In the genomic region with DNA sequence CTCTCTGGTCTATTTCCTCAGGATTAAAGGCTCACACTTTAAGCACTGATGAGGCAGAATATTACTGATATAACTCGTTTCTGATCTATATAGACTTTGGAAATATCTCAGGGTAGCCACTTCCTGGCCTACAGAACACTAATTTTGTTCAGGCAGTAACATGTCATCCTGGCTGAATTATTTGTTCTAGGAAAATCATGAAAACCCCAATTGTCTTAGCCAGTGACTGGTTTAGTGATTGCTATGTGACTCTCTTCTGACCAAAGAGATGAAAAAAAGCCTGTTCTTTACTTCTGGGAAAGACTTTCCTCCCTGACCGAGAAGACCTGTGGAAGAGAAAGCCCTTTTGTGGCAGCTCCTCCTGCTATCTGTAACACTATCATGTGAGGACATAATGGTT, we compare ENCODE assay signal across 20 cellular contexts.
DNase-seq lines count a peak whose midpoint lies in the region; ATAC-seq and TF ChIP-seq lines count a peak whose summit lies in the region.
"Had no signal": no experiment of that assay in that cellular context is flagged by ENCODE, and none has a peak within 500 bp of the region (broad histone marks: within the 10 kb centered on the region; RNA-seq: fewer than 3 reads in every experiment).

No MANE protein-coding gene starts in this region.

- no peaks in the 10 kb centered on the region for H4K20me1 ChIP-seq in GM23248 (ENCODE audit: insufficient read depth)
- H4K20me1 ChIP-seq: BLaER1 treated with 17β-estradiol and CSF1 and Interleukin-3, amounts not matched to agents 10 nM and 100 nM had no signal

- no peak overlapping the region for H2AFZ ChIP-seq in GM23248

- no peaks in the 10 kb centered on the region for H3K36me3 Mint-ChIP-seq in stimulated activated effector memory CD8-positive, alpha-beta T cell treated with anti-CD3 and anti-CD28 coated beads, Interleukin-12 subunit alpha, Interleukin-12 subunit beta, amount 100 ng/mL, for 72 hours
- H3K36me3 Mint-ChIP-seq: CD4-positive, alpha-beta memory T cell had no signal

- no peaks in the 10 kb centered on the region for H3K4me1 Mint-ChIP-seq in stimulated activated effector memory CD8-positive, alpha-beta T cell treated with anti-CD3 and anti-CD28 coated beads, Interleukin-12 subunit alpha, Interleukin-12 subunit beta, amount 100 ng/mL, for 72 hours
- H3K4me1 Mint-ChIP-seq: CD4-positive, alpha-beta memory T cell had no signal

- H3K9me3 ChIP-seq in GM23248 (ENCODE audit: low read depth) (no peaks in the 10 kb centered on the region), RWPE2 (ENCODE audit: severe bottlenecking) (no peaks in the 10 kb centered on the region)
- H3K9me3 ChIP-seq: HAP-1 had no signal

- H3K4me2 ChIP-seq in GM23248 (ENCODE audit: unreplicated experiment) = no peak overlapping the region
- H3K4me2 ChIP-seq: BLaER1 treated with 17β-estradiol and CSF1 and Interleukin-3, amounts not matched to agents 10 nM and 100 nM had no signal

- in situ Hi-C loops in GM23248 (cut with MboI) = loop anchor here (25.0 kb wide), 1 partner anchor 719 kb away; no protein-coding TSS in a partner anchor

- no peak overlapping the region for H3K27ac Mint-ChIP-seq in stimulated activated effector memory CD8-positive, alpha-beta T cell treated with anti-CD3 and anti-CD28 coated beads, Interleukin-12 subunit alpha, Interleukin-12 subunit beta, amount 100 ng/mL, for 72 hours
- H3K27ac Mint-ChIP-seq: CD4-positive, alpha-beta memory T cell had no signal

- no peaks in the 10 kb centered on the region for H3K79me2 ChIP-seq in GM23248 (ENCODE audit: insufficient read depth)

- H3K36me3 ChIP-seq in GM23248 (ENCODE audit: low read depth) (no peaks in the 10 kb centered on the region), RWPE2 (ENCODE audit: low read depth) (no peaks in the 10 kb centered on the region)
- H3K36me3 ChIP-seq: BLaER1 treated with 17β-estradiol and CSF1 and Interleukin-3, amounts not matched to agents 10 nM and 100 nM; HAP-1 had no signal

- 45 to 62% methylated on average over 2 of the region's 2 CpGs for WGBS in GM23248 (ENCODE audit: low coverage in 1 of 2, low lambda C conversion rate in 2 of 2, missing lambda C conversion rate in 2 of 2), 2 experiments

- H3K27ac ChIP-seq in GM23248 = no peak overlapping the region
- H3K27ac ChIP-seq in RWPE2 (ENCODE audit: poor library complexity, severe bottlenecking) = peak overlapping the region; percentile 70
- H3K27ac ChIP-seq: BLaER1 treated with 17β-estradiol and CSF1 and Interleukin-3, amounts not matched to agents 10 nM and 100 nM had no signal

- no peak for TF ChIP-seq CTCF in RWPE2 (IDR thresholded peaks at IDR 0.05; ENCODE audit: poor library complexity, severe bottlenecking)
- TF ChIP-seq CTCF in fibroblast of mammary gland (conservative IDR thresholded peaks at IDR 0.05; ENCODE audit: control insufficient read depth, insufficient read depth, low read depth, low read length) = no peak

- H3K27me3 ChIP-seq in GM23248 (replicated peaks; ENCODE audit: insufficient read depth) (no peaks in the 10 kb centered on the region), RWPE2 (ENCODE audit: insufficient read depth, poor library complexity, severe bottlenecking) (no peaks in the 10 kb centered on the region)
- H3K27me3 ChIP-seq: BLaER1 treated with 17β-estradiol and CSF1 and Interleukin-3, amounts not matched to agents 10 nM and 100 nM had no signal

- no peak overlapping the region for H3K4me3 Mint-ChIP-seq in stimulated activated effector memory CD8-positive, alpha-beta T cell treated with anti-CD3 and anti-CD28 coated beads, Interleukin-12 subunit alpha, Interleukin-12 subunit beta, amount 100 ng/mL, for 72 hours
- H3K4me3 Mint-ChIP-seq: CD4-positive, alpha-beta memory T cell had no signal

- no peak overlapping the region for H3K9ac ChIP-seq in GM23248
- H3K9ac ChIP-seq: BLaER1 treated with 17β-estradiol and CSF1 and Interleukin-3, amounts not matched to agents 10 nM and 100 nM had no signal

- H3K9me3 Mint-ChIP-seq in stimulated activated effector memory CD8-positive, alpha-beta T cell treated with anti-CD3 and anti-CD28 coated beads, Interleukin-12 subunit alpha, Interleukin-12 subunit beta, amount 100 ng/mL, for 72 hours = no peaks in the 10 kb centered on the region

- H3F3A ChIP-seq in GM23248 (ENCODE audit: insufficient read depth) = peaks cover 6% of the 10 kb centered on the region; the same call in 1 of the 2 replicates

- H3K4me1 ChIP-seq in GM23248 (ENCODE audit: insufficient read depth) = 0 out of 2 replicates have a peak, but pooled peaks cover 9% of the 10 kb centered on the region
- peaks cover 30% of the 10 kb centered on the region for H3K4me1 ChIP-seq in RWPE2 (ENCODE audit: insufficient read depth, poor library complexity, severe bottlenecking)
- H3K4me1 ChIP-seq: HAP-1 had no signal

- no peaks in the 10 kb centered on the region for H3K9me2 ChIP-seq in GM23248 (ENCODE audit: insufficient read depth)

- H3K4me3 ChIP-seq in GM23248 (no peak overlapping the region), RWPE2 (ENCODE audit: severe bottlenecking) (no peak overlapping the region), fibroblast of mammary gland (ENCODE audit: control insufficient read depth, low read depth, low read length) (no peak overlapping the region)
- H3K4me3 ChIP-seq: BLaER1 treated with 17β-estradiol and CSF1 and Interleukin-3, amounts not matched to agents 10 nM and 100 nM; HAP-1 had no signal

- DNase-seq in GM23248 = peak; percentile 23
- DNase-seq in RWPE2 (ENCODE audit: low spot score) = no peak
- DNase-seq in fibroblast of mammary gland (ENCODE audit: low read depth) = peak; percentile 40
- no peak for DNase-seq in stimulated activated effector memory CD8-positive, alpha-beta T cell treated with anti-CD3 and anti-CD28 coated beads, Interleukin-12 subunit alpha, Interleukin-12 subunit beta, amount 100 ng/mL, for 72 hours (ENCODE audit: low spot score in 2 of 2)
- DNase-seq in iPS-NIHi11 (ENCODE audit: low spot score) = no peak
- DNase-seq: ACHN; CD4-positive, alpha-beta memory T cell; GF-D8; KBM-7; MM.1S; NCI-H1048; NCI-H1417 treated with DMSO at 0.1 percent for 48 hours; NCI-H187; NCI-H2107; NCI-H446 treated with DMSO at 0.1 percent for 48 hours; NCI-H526 treated with DMSO at 0.1 percent for 48 hours had no signal

- ATAC-seq in RWPE2 (ENCODE audit: low read depth) = peak; percentile 86
- ATAC-seq in stimulated activated effector memory CD8-positive, alpha-beta T cell treated with anti-CD3 and anti-CD28 coated beads, Interleukin-12 subunit alpha, Interleukin-12 subunit beta, amount 100 ng/mL, for 72 hours = peak; percentile 21
- no peak for ATAC-seq in GM18868 (IDR thresholded peaks at IDR 0.05; ENCODE audit: unreplicated experiment)
- ATAC-seq in GM19455 (IDR thresholded peaks at IDR 0.05; ENCODE audit: unreplicated experiment) = no peak

Comparison
In these comparisons a context has a peak if more than half of its experiments do, and no peak if none do; other contexts are left out.
1. DNase-seq: peak in GM23248 (single experiment) and fibroblast of mammary gland (single experiment); none in RWPE2 (single experiment), stimulated activated effector memory CD8-positive, alpha-beta T cell treated with anti-CD3 and anti-CD28 coated beads, Interleukin-12 subunit alpha, Interleukin-12 subunit beta, amount 100 ng/mL, for 72 hours (0 of 2) and iPS-NIHi11 (single experiment).
2. ATAC-seq: peak in RWPE2 (single experiment) and stimulated activated effector memory CD8-positive, alpha-beta T cell treated with anti-CD3 and anti-CD28 coated beads, Interleukin-12 subunit alpha, Interleukin-12 subunit beta, amount 100 ng/mL, for 72 hours (single experiment); none in GM18868 (single experiment) and GM19455 (single experiment).